In the genomic region with DNA sequence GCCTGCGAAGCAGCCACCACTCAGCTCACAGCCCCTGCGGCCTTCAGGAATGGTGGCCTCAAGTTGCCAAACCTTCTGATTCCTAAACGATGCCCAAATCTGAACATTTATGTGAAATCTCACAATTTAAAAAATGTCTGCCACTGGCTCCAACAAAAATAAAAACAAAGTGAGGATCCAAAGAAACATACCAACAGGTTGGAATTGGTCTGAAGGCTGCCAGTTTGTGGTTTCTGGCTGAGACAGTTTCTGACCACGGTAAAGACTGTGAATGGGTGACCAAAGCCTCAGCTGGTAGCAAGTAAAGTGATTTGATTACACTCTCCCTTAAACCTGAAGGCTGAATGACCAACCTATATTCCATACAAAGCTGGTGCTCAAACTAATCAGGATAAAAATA, we compare ENCODE assay signal across 20 cellular contexts. TPM values are rescaled to one million over a fixed set of nuclear protein-coding genes. Genes with fewer than 3 reads are reported as not detected.
"Had no signal": no experiment of that assay in that cellular context is flagged by ENCODE, and none has a peak within 500 bp of the region (broad histone marks: within the 10 kb centered on the region; RNA-seq: fewer than 3 reads in every experiment).

No MANE protein-coding gene starts in this region.

- H3K4me3 ChIP-seq: adrenal gland, pancreas, SJSA1, transverse colon had no signal

- H3K4me3 Mint-ChIP-seq: brain; central memory CD8-positive, alpha-beta T cell; dendritic cell treated with granulocyte-macrophage colony-stimulating factor and Interleukin-4, amounts not matched to agents 40 ng/mL and 50 ng/mL, for 4 days; effector memory CD8-positive, alpha-beta T cell; neural crest cell; T-cell had no signal

- H3K27me3 ChIP-seq: adrenal gland, pancreas, SJSA1, transverse colon had no signal

- H3K27me3 Mint-ChIP-seq: brain; central memory CD8-positive, alpha-beta T cell; dendritic cell treated with granulocyte-macrophage colony-stimulating factor and Interleukin-4, amounts not matched to agents 40 ng/mL and 50 ng/mL, for 4 days; effector memory CD8-positive, alpha-beta T cell; T-cell had no signal

- FAIRE-seq: keratinocyte, pancreas had no signal

- H3K9me3 Mint-ChIP-seq: brain; central memory CD8-positive, alpha-beta T cell; dendritic cell treated with granulocyte-macrophage colony-stimulating factor and Interleukin-4, amounts not matched to agents 40 ng/mL and 50 ng/mL, for 4 days; effector memory CD8-positive, alpha-beta T cell; neural crest cell; T-cell had no signal

- H3K4me1 Mint-ChIP-seq: brain, neural crest cell had no signal

- H3K9me3 ChIP-seq: adrenal gland, pancreas, SJSA1, transverse colon had no signal

- H3K27ac Mint-ChIP-seq: dendritic cell treated with granulocyte-macrophage colony-stimulating factor and Interleukin-4, amounts not matched to agents 40 ng/mL and 50 ng/mL, for 4 days had no signal

- H3K27ac ChIP-seq: adrenal gland, pancreas, SJSA1, transverse colon, VCaP had no signal

- DNase-seq: activated CD4-positive, alpha-beta T cell treated with anti-CD3 and anti-CD28 coated beads for 4 hours; activated effector memory CD4-positive, alpha-beta T cell treated with Interleukin-2 at 50 U/mL for 16 hours; adrenal gland; effector memory CD8-positive, alpha-beta T cell; erythroblast; left ventricle myocardium superior; pancreas; stimulated activated CD4-positive, alpha-beta T cell treated with anti-CD3 and anti-CD28 coated beads, Interleukin-4, amount 100 ng/mL, for 4 hours; T-cell; transverse colon had no signal

- ATAC-seq: effector memory CD8-positive, alpha-beta T cell; left ventricle myocardium superior; pancreas; T-cell had no signal

RNA-seq across cellular contexts. Expression of gene LITAFD, which starts 24.9 kb away (rescaled TPM):
- total RNA-seq: adrenal gland, left ventricle myocardium superior, mesenteric fat pad, neural crest cell, pancreas, SJSA1, skeletal muscle tissue, subcutaneous adipose tissue, T-cell, transverse colon had no signal
- polyA plus RNA-seq: adrenal gland, keratinocyte, pancreas had no signal
